Comparison of ENCODE assay signal across 9 cellular contexts in genomic region chr7:1539346-1540321, GRCh38. TPM values are rescaled to one million over a fixed set of nuclear protein-coding genes. Genes with fewer than 3 reads are reported as not detected.
DNase-seq lines count a peak whose midpoint lies in the region; ATAC-seq and TF ChIP-seq lines count a peak whose summit lies in the region.
"Had no signal": no experiment of that assay in that cellular context is flagged by ENCODE, and none has a peak within 500 bp of the region (broad histone marks: within the 10 kb centered on the region; RNA-seq: fewer than 3 reads in every experiment).

No MANE protein-coding gene starts in this region.

- peaks cover 9 to 13% of the 10 kb centered on the region in 2 experiments for H3K4me1 Mint-ChIP-seq in H9

- no peak overlapping the region for H3K56ac ChIP-seq in H9 (ENCODE audit: insufficient read length, low read depth, low read length)

- H2BK15ac ChIP-seq in H9 (ENCODE audit: low read depth, low read length) = no peak overlapping the region

- H3K79me2 ChIP-seq in H9 (ENCODE audit: insufficient read depth, low read length) = no peaks in the 10 kb centered on the region

- no peak overlapping the region for H3K23ac ChIP-seq in H9 (ENCODE audit: insufficient read length, low read depth, low read length)

- H3K23me2 ChIP-seq in H9 (ENCODE audit: insufficient read length, low read depth, low read length, poor library complexity, severe bottlenecking) = no peaks in the 10 kb centered on the region

- H3K36me3 ChIP-seq in esophagus muscularis mucosa (peaks cover 35 to 74% (median 62%) of the 10 kb centered on the region in 4 donors), psoas muscle (ENCODE audit: insufficient read depth in 1 of 2, low read depth in 1 of 2) (peaks cover 0 to 61% of the 10 kb centered on the region in 2 donors)

- H3K27me3 Mint-ChIP-seq in H9 (ENCODE audit: low read depth) = no peaks in the 10 kb centered on the region
- H3K27me3 Mint-ChIP-seq: activated naive CD8-positive, alpha-beta T cell treated with anti-CD3 and anti-CD28 coated beads for 36 hours; CD4-positive, alpha-beta memory T cell had no signal

- no peak for TF ChIP-seq EP300 in esophagus muscularis mucosa (IDR thresholded peaks at IDR 0.05)

- H3K4me3 ChIP-seq in esophagus muscularis mucosa (no peak overlapping the region), psoas muscle (no peak overlapping the region)

- H3K27me3 ChIP-seq in H9 (ENCODE audit: insufficient read depth, low read length) = no peaks in the 10 kb centered on the region
- no peaks in the 10 kb centered on the region for H3K27me3 ChIP-seq in esophagus muscularis mucosa
- no peaks in the 10 kb centered on the region for H3K27me3 ChIP-seq in psoas muscle (ENCODE audit: insufficient read depth in 3 of 3, low read length in 2 of 3)

- no peak overlapping the region for H3K9ac ChIP-seq in H9 (ENCODE audit: extremely low read depth, insufficient read length, low read length)

- H4K20me1 ChIP-seq in H9 (ENCODE audit: control insufficient read depth, insufficient read depth, insufficient read length) = no peaks in the 10 kb centered on the region

- H3K27ac Mint-ChIP-seq in H9 = no peak overlapping the region
- H3K27ac Mint-ChIP-seq: activated naive CD8-positive, alpha-beta T cell treated with anti-CD3 and anti-CD28 coated beads for 36 hours had no signal

- H2AFZ ChIP-seq in H9 (ENCODE audit: low read length) = no peak overlapping the region

- H2BK12ac ChIP-seq in H9 (ENCODE audit: insufficient read length, low read depth, low read length) = no peak overlapping the region

- H3K4me3 Mint-ChIP-seq in H9 = no peak overlapping the region
- H3K4me3 Mint-ChIP-seq: activated naive CD8-positive, alpha-beta T cell treated with anti-CD3 and anti-CD28 coated beads for 36 hours; CD4-positive, alpha-beta memory T cell had no signal

- H3K27ac ChIP-seq in H9 (ENCODE audit: insufficient read length, low read depth, low read length) = no peak overlapping the region
- peak overlapping the region; percentile 97 to 99 (median 97) for H3K27ac ChIP-seq in esophagus muscularis mucosa (replicated peaks in 1 of 4)
- peak overlapping the region; percentile 99 for H3K27ac ChIP-seq in psoas muscle

- TF ChIP-seq CTCF in H9 (conservative IDR thresholded peaks at IDR 0.05) (no peak), esophagus muscularis mucosa (IDR thresholded peaks at IDR 0.05) (no peak), psoas muscle (IDR thresholded peaks at IDR 0.05) (no peak)

- H3K4me2 ChIP-seq in H9 (ENCODE audit: insufficient read depth, insufficient read length, low read length) = no peak overlapping the region

- H3K18ac ChIP-seq in H9 (ENCODE audit: insufficient read length, low read depth, low read length) = no peak overlapping the region

- H3K9me3 Mint-ChIP-seq in H9 = no peaks in the 10 kb centered on the region
- H3K9me3 Mint-ChIP-seq: activated naive CD8-positive, alpha-beta T cell treated with anti-CD3 and anti-CD28 coated beads for 36 hours; CD4-positive, alpha-beta memory T cell had no signal

- ATAC-seq in psoas muscle = peak in 1 of 4 donors; percentile 16
- ATAC-seq in HG02588 (IDR thresholded peaks at IDR 0.05; ENCODE audit: unreplicated experiment) = no peak
- ATAC-seq in HG03039 (IDR thresholded peaks at IDR 0.05; ENCODE audit: unreplicated experiment) = no peak

- no peak overlapping the region for H2BK120ac ChIP-seq in H9 (ENCODE audit: low read depth, low read length, poor library complexity, severe bottlenecking)

- DNase-seq in H9 = peak; percentile 27
- no peak for DNase-seq in esophagus muscularis mucosa (ENCODE audit: extremely low spot score)
- DNase-seq in psoas muscle = peak; percentile 51 to 69
- no peak for DNase-seq in HK-2 (ENCODE audit: unreplicated experiment)
- DNase-seq: activated naive CD8-positive, alpha-beta T cell treated with anti-CD3 and anti-CD28 coated beads for 36 hours; SHP77 had no signal

- WGBS in H9 (ENCODE audit: extremely low coverage, insufficient read length, low lambda C conversion rate) = no CpG with 5 or more reads among the region's 68 CpGs
- 86% methylated on average over 30 of the region's 68 CpGs for WGBS in esophagus muscularis mucosa
- 88 to 91% (median 89%) methylated on average over 65 to 68 of the region's 68 CpGs for WGBS in psoas muscle, 3 donors

- H3K36me3 Mint-ChIP-seq in H9 (ENCODE audit: insufficient read depth in 1 of 3, low read depth in 3 of 3) = peaks cover 3 to 15% (median 6%) of the 10 kb centered on the region in 3 experiments; a peak in 4 of 7 replicates

- no peak overlapping the region for H2BK20ac ChIP-seq in H9 (ENCODE audit: low read depth, low read length, poor library complexity, severe bottlenecking)

- H4K5ac ChIP-seq in H9 (ENCODE audit: insufficient read length, low read depth, low read length) = no peak overlapping the region

- H3K79me1 ChIP-seq in H9 (ENCODE audit: insufficient read depth, low read depth, low read length, poor library complexity, severe bottlenecking) = no peaks in the 10 kb centered on the region

- no peak overlapping the region for H3T11ph ChIP-seq in H9 (ENCODE audit: low read length)

- H4K91ac ChIP-seq in H9 (ENCODE audit: insufficient read length, low read depth, low read length) = no peak overlapping the region

- H3K4me1 ChIP-seq in H9 (ENCODE audit: insufficient read depth, low read length) (no peaks in the 10 kb centered on the region), esophagus muscularis mucosa (peaks cover 30 to 47% (median 42%) of the 10 kb centered on the region in 4 donors), psoas muscle (peaks cover 40% of the 10 kb centered on the region)

- intact Hi-C loops in esophagus muscularis mucosa (cut with DNase I) (no loop called here), psoas muscle (cut with DNase I) (no loop called here)

- no peak overlapping the region; the same call in 1 of the 2 replicates for H3K14ac ChIP-seq in H9 (ENCODE audit: insufficient read depth, low read length)

- H3K9me3 ChIP-seq in H9 (ENCODE audit: control insufficient read depth, low read depth, low read length) (no peaks in the 10 kb centered on the region), esophagus muscularis mucosa (no peaks in the 10 kb centered on the region), psoas muscle (no peaks in the 10 kb centered on the region)

- TF ChIP-seq POLR2A in esophagus muscularis mucosa (IDR thresholded peaks at IDR 0.05; ENCODE audit: low read depth) = no peak

- H3K4ac ChIP-seq in H9 (ENCODE audit: low read depth, low read length) = no peak overlapping the region

- H2AK5ac ChIP-seq in H9 (ENCODE audit: insufficient read length, low read length) = no peak overlapping the region

- H2BK5ac ChIP-seq in H9 (ENCODE audit: insufficient read length, low read length) = no peak overlapping the region

- H4K8ac ChIP-seq in H9 (replicated peaks; ENCODE audit: insufficient read length, low read depth, low read length) = no peak overlapping the region

RNA-seq across cellular contexts. Expression of gene MAFK, which starts 9.1 kb away (rescaled TPM):
- total RNA-seq in H9 (2021) (15.6 and 16.3 TPM in 2 replicates), esophagus muscularis mucosa (100 to 1,000 TPM in 1 of 4 donors, 10 to 100 TPM in 3; 61.5 to 104 (median 83.0) TPM), psoas muscle (100 to 1,000 TPM in 1 of 4 donors, 10 to 100 TPM in 3; 59.1 to 103 (median 77.5) TPM)
- 100 to 1,000 TPM in 1 of 3 donors, 10 to 100 TPM in 2; 36.7 to 138 (median 62.9) TPM for polyA plus RNA-seq in psoas muscle

RNA-seq across cellular contexts. Expression of gene TMEM184A, which starts 16.4 kb away (rescaled TPM):
- 1.3 and 1.5 TPM in 2 replicates for total RNA-seq in H9 (2021)
- total RNA-seq in esophagus muscularis mucosa = under 1 TPM in 2 of 4 donors, not detected in 2; 0.23 to 0.42 TPM
- 1 to 10 TPM; 2.8 to 6.0 (median 2.9) TPM for total RNA-seq in psoas muscle
- 1 to 10 TPM in 2 of 3 donors, under 1 TPM in 1; 0.40 to 1.4 (median 1.1) TPM for polyA plus RNA-seq in psoas muscle
- total RNA-seq: CD4-positive, alpha-beta memory T cell had no signal
- polyA plus RNA-seq: CD4-positive, alpha-beta memory T cell had no signal

RNA-seq across cellular contexts. Expression of gene PSMG3, which starts 30.2 kb away (rescaled TPM):
- total RNA-seq in H9 (2021) (63.0 and 71.1 TPM in 2 replicates), esophagus muscularis mucosa (10 to 100 TPM; 26.8 to 33.2 (median 29.3) TPM), psoas muscle (10 to 100 TPM; 11.8 to 18.2 (median 14.6) TPM)
- polyA plus RNA-seq in psoas muscle = 10 to 100 TPM; 33.4 to 59.1 (median 54.1) TPM

RNA-seq across cellular contexts. Expression of gene INTS1, which starts 35.4 kb away (rescaled TPM):
- total RNA-seq in H9 (2021) (133 and 135 TPM in 2 replicates), esophagus muscularis mucosa (10 to 100 TPM; 33.1 to 80.3 (median 48.0) TPM), psoas muscle (10 to 100 TPM; 61.3 to 77.6 (median 68.9) TPM)
- 10 to 100 TPM; 38.8 to 70.7 (median 44.0) TPM for polyA plus RNA-seq in psoas muscle

Comparison
In these comparisons a context has a peak if more than half of its experiments do, and no peak if none do; other contexts are left out.
1. DNase-seq: peak in H9 (single experiment) and psoas muscle (2 of 2); none in esophagus muscularis mucosa (single experiment) and HK-2 (single experiment).